In genomic region chr2:231294578-231295362, GRCh38 we compare ENCODE assay signal across 1 cellular context.
TF ChIP-seq lines count a peak whose summit lies in the region.

No MANE protein-coding gene starts in this region.

TF ChIP-seq in GM23338, 12 proteins besides CTCF, POLR2A, EP300 and RAD21 (continued from another document):
- TF ChIP-seq ZNF462 (CRISPR knock-in tag; IDR thresholded peaks at IDR 0.05) = no peak
- no peak for TF ChIP-seq EZH2phosphoT487 (IDR thresholded peaks at IDR 0.05; ENCODE audit: unreplicated experiment)
- TF ChIP-seq CREB1 (CRISPR knock-in tag; IDR thresholded peaks at IDR 0.05; ENCODE audit: low read depth) = no peak
- no peak for TF ChIP-seq EZH2 (IDR thresholded peaks at IDR 0.05; ENCODE audit: low read depth, unreplicated experiment)
- TF ChIP-seq, protein P1, sequence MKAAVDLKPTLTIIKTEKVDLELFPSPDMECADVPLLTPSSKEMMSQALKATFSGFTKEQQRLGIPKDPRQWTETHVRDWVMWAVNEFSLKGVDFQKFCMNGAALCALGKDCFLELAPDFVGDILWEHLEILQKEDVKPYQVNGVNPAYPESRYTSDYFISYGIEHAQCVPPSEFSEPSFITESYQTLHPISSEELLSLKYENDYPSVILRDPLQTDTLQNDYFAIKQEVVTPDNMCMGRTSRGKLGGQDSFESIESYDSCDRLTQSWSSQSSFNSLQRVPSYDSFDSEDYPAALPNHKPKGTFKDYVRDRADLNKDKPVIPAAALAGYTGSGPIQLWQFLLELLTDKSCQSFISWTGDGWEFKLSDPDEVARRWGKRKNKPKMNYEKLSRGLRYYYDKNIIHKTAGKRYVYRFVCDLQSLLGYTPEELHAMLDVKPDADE (IDR thresholded peaks at IDR 0.05) = no peak
- no peak for TF ChIP-seq ZNF114 (CRISPR knock-in tag; IDR thresholded peaks at IDR 0.05)
- no peak for TF ChIP-seq NANOG (IDR thresholded peaks at IDR 0.05; ENCODE audit: borderline replicate concordance)
- no peak for TF ChIP-seq ZNF331 (CRISPR knock-in tag; IDR thresholded peaks at IDR 0.05; ENCODE audit: low read depth)
